23 cellular contexts compared by ENCODE assay signal in genomic region chr14:60238955-60239354, GRCh38.
"Had no signal": no experiment of that assay in that cellular context is flagged by ENCODE, and none has a peak within 500 bp of the region (broad histone marks: within the 10 kb centered on the region; RNA-seq: fewer than 3 reads in every experiment).

No MANE protein-coding gene starts in this region.

- H3K36me3 ChIP-seq: esophagus muscularis mucosa, gastrocnemius medialis, heart right ventricle, left lung, lower lobe of right lung had no signal

- H3K9me3 Mint-ChIP-seq: mesothelial cell of epicardium had no signal

- H3K4me1 ChIP-seq: left lung, lower lobe of right lung had no signal

- FAIRE-seq: colon, endothelial cell of umbilical vein, islet of Langerhans, keratinocyte had no signal

- H3K36me3 Mint-ChIP-seq: mesothelial cell of epicardium had no signal

- H3K27ac Mint-ChIP-seq: mesothelial cell of epicardium had no signal

- H3K4me3 Mint-ChIP-seq: mesothelial cell of epicardium had no signal

- H3K27me3 ChIP-seq: dorsolateral prefrontal cortex, esophagus muscularis mucosa, gastrocnemius medialis, heart right ventricle, left lung had no signal

- DNase-seq: dermis blood vessel endothelial cell; dorsolateral prefrontal cortex; effector CD4-positive, alpha-beta T cell; effector memory CD4-positive, alpha-beta T cell; foreskin melanocyte; gastrocnemius medialis; glutamatergic neuron; head of caudate nucleus; heart right ventricle; hippocampal formation; left cardiac atrium; left lung; left ventricle myocardium superior; lower lobe of right lung; mesenchymal stem cell; mucosa of descending colon had no signal

- H3K27ac ChIP-seq: coronary artery, dorsolateral prefrontal cortex, esophagus muscularis mucosa, gastrocnemius medialis, heart right ventricle, left lung, lower lobe of right lung had no signal

- H3K4me1 Mint-ChIP-seq: mesothelial cell of epicardium had no signal

- ATAC-seq: gastrocnemius medialis, heart right ventricle, left cardiac atrium, left lung, left ventricle myocardium superior, lower lobe of right lung, mucosa of descending colon had no signal

- H3K4me3 ChIP-seq: coronary artery, dorsolateral prefrontal cortex, esophagus muscularis mucosa, gastrocnemius medialis, heart right ventricle, left lung, lower lobe of right lung, mucosa of descending colon had no signal
